Comparison of ENCODE assay signal across 17 cellular contexts in the genomic region with DNA sequence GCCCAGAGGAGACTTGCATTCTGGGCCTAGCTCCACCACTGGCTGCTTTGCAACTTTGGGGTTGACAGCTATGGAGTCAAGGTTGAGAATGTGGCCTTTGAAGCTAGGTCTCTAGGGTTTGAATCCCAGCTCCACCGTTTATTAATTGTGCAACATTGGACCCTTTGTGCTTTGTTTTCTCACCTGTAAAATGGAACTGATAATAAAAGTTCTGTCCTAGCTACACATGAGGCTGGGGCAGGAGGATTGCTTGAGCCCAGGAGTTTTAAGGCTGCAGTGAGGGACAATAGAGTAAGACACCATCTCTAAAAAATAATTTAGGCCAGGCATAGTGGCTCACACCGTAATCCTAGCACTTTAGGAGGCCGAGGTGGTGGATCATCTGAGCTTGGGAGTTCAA. TPM values are rescaled to one million over a fixed set of nuclear protein-coding genes. Genes with fewer than 3 reads are reported as not detected.
DNase-seq lines count a peak whose midpoint lies in the region; ATAC-seq and TF ChIP-seq lines count a peak whose summit lies in the region.
"Had no signal": no experiment of that assay in that cellular context is flagged by ENCODE, and none has a peak within 500 bp of the region (broad histone marks: within the 10 kb centered on the region; RNA-seq: fewer than 3 reads in every experiment).

No MANE protein-coding gene starts in this region.

- H3K9ac ChIP-seq in KMS-11, result no peak overlapping the region

- H3K27me3 ChIP-seq in KMS-11 (ENCODE audit: insufficient read depth, low read depth), result no peaks in the 10 kb centered on the region
- H3K27me3 ChIP-seq: Peyer's patch had no signal

- no peaks in the 10 kb centered on the region for H4K20me1 ChIP-seq in KMS-11 (ENCODE audit: insufficient read depth)

- H3K27me3 Mint-ChIP-seq in activated CD4-positive, alpha-beta T cell treated with anti-CD3 and anti-CD28 coated beads for 36 hours, result peaks cover 5% of the 10 kb centered on the region
- H3K27me3 Mint-ChIP-seq in memory B cell, result no peaks in the 10 kb centered on the region
- H3K27me3 Mint-ChIP-seq in stimulated activated memory B cell treated with anti-CD40 and anti-IgM and Interleukin-4, amounts not matched to agents 10 μg/mL and 1 μg/mL and 100 μg/mL, for 72 hours, result no peaks in the 10 kb centered on the region

- no peaks in the 10 kb centered on the region for H3K79me2 ChIP-seq in KMS-11 (ENCODE audit: insufficient read depth, low read depth)

- peak overlapping the region; percentile 2; the same call in 1 of the 2 replicates for H3K27ac ChIP-seq in KMS-11
- H3K27ac ChIP-seq: 22Rv1 had no signal

- no peak for DNase-seq in activated CD4-positive, alpha-beta T cell treated with anti-CD3 and anti-CD28 coated beads for 36 hours
- no peak for DNase-seq in activated CD4-positive, alpha-beta T cell treated with anti-CD3 and anti-CD28 coated beads, Interleukin-2, amount 50 U/mL, for 1 hour
- DNase-seq in memory B cell (ENCODE audit: low spot score in 2 of 2) (no peak), COLO829 (ENCODE audit: low spot score) (no peak), MV-4-11 (lab: John Stamatoyannopoulos, UW) (no peak), hepatic stellate cell (ENCODE audit: low spot score) (no peak)
- DNase-seq: HFFc6, KG1, NCI-H1105, NCI-H1694 treated with DMSO at 0.1 percent for 48 hours, NCI-H774, Peyer's patch, SHP77 had no signal

- peaks cover 2% of the 10 kb centered on the region for H3K36me3 Mint-ChIP-seq in activated CD4-positive, alpha-beta T cell treated with anti-CD3 and anti-CD28 coated beads for 36 hours (ENCODE audit: low read depth)
- no peaks in the 10 kb centered on the region for H3K36me3 Mint-ChIP-seq in memory B cell
- H3K36me3 Mint-ChIP-seq in stimulated activated memory B cell treated with anti-CD40 and anti-IgM and Interleukin-4, amounts not matched to agents 10 μg/mL and 1 μg/mL and 100 μg/mL, for 72 hours, result no peaks in the 10 kb centered on the region

- POLR2A ChIA-PET in activated CD4-positive, alpha-beta T cell treated with anti-CD3 and anti-CD28 coated beads for 36 hours (lab: Charles Lee), result interaction anchor here (0.8 to 7.0 kb wide), 3 partner anchors 10 to 114 kb away, joined by 3 to 103 read pairs (median 17); partner anchors contain the start of gene PMF1

- no peaks in the 10 kb centered on the region for H3K9me3 Mint-ChIP-seq in activated CD4-positive, alpha-beta T cell treated with anti-CD3 and anti-CD28 coated beads for 36 hours (ENCODE audit: low read depth)
- H3K9me3 Mint-ChIP-seq in memory B cell, result no peaks in the 10 kb centered on the region
- H3K9me3 Mint-ChIP-seq in stimulated activated memory B cell treated with anti-CD40 and anti-IgM and Interleukin-4, amounts not matched to agents 10 μg/mL and 1 μg/mL and 100 μg/mL, for 72 hours, result no peaks in the 10 kb centered on the region
- H3K9me3 Mint-ChIP-seq: HFFc6 had no signal

- intact Hi-C loops in activated CD4-positive, alpha-beta T cell treated with anti-CD3 and anti-CD28 coated beads for 36 hours (cut with DNase I, micrococcal nuclease), result loop anchor here in 1 of 2 experiments (5.0 kb wide), 1 partner anchor 403 kb away; the partner anchor contains the start of gene MEF2D

- CTCF ChIA-PET in activated CD4-positive, alpha-beta T cell treated with anti-CD3 and anti-CD28 coated beads for 36 hours (lab: Charles Lee), result interaction anchor here (0.6 to 29.4 kb wide), 3 partner anchors 8 to 190 kb away, joined by 4 to 929 read pairs (median 4); partner anchors contain the start of gene LMNA

- no peaks in the 10 kb centered on the region for H3K36me3 ChIP-seq in KMS-11 (ENCODE audit: insufficient read depth)
- H3K36me3 ChIP-seq: Peyer's patch had no signal

- H3K4me3 ChIP-seq in KMS-11 (IDR thresholded peaks at IDR 0.05; ENCODE audit: insufficient read depth, low read depth, low read length), result no peak overlapping the region
- H3K4me3 ChIP-seq: Peyer's patch had no signal

- peaks cover 77% of the 10 kb centered on the region for H3K4me1 Mint-ChIP-seq in activated CD4-positive, alpha-beta T cell treated with anti-CD3 and anti-CD28 coated beads for 36 hours
- H3K4me1 Mint-ChIP-seq in memory B cell, result peaks cover 44% of the 10 kb centered on the region
- peaks cover 72% of the 10 kb centered on the region for H3K4me1 Mint-ChIP-seq in stimulated activated memory B cell treated with anti-CD40 and anti-IgM and Interleukin-4, amounts not matched to agents 10 μg/mL and 1 μg/mL and 100 μg/mL, for 72 hours

- no peak overlapping the region for H3K4me2 ChIP-seq in KMS-11

- peak overlapping the region; percentile 14 for H3K27ac Mint-ChIP-seq in activated CD4-positive, alpha-beta T cell treated with anti-CD3 and anti-CD28 coated beads for 36 hours
- peak overlapping the region; percentile 98 for H3K27ac Mint-ChIP-seq in memory B cell
- peak overlapping the region; percentile 85 for H3K27ac Mint-ChIP-seq in stimulated activated memory B cell treated with anti-CD40 and anti-IgM and Interleukin-4, amounts not matched to agents 10 μg/mL and 1 μg/mL and 100 μg/mL, for 72 hours

- ATAC-seq in activated CD4-positive, alpha-beta T cell treated with anti-CD3 and anti-CD28 coated beads for 36 hours, result no peak
- no peak for ATAC-seq in memory B cell (ENCODE audit: low read depth)
- no peak for ATAC-seq in stimulated activated memory B cell treated with anti-CD40 and anti-IgM and Interleukin-4, amounts not matched to agents 10 μg/mL and 1 μg/mL and 100 μg/mL, for 72 hours
- ATAC-seq: SK-N-SH treated with all-trans-retinoic acid at 6 μM for 48 hours had no signal

- no peak overlapping the region for H2AFZ ChIP-seq in KMS-11 (ENCODE audit: low read depth)

- H3K4me1 ChIP-seq in KMS-11 (ENCODE audit: low read depth, poor library complexity, severe bottlenecking), result peaks cover 58% of the 10 kb centered on the region

- no peak for TF ChIP-seq CTCF in KMS-11 (conservative IDR thresholded peaks at IDR 0.05; ENCODE audit: low read depth, low read length)

- H3K4me3 Mint-ChIP-seq in activated CD4-positive, alpha-beta T cell treated with anti-CD3 and anti-CD28 coated beads for 36 hours, result no peak overlapping the region
- H3K4me3 Mint-ChIP-seq in memory B cell, result no peak overlapping the region
- H3K4me3 Mint-ChIP-seq in stimulated activated memory B cell treated with anti-CD40 and anti-IgM and Interleukin-4, amounts not matched to agents 10 μg/mL and 1 μg/mL and 100 μg/mL, for 72 hours, result no peak overlapping the region
- H3K4me3 Mint-ChIP-seq: HFFc6 had no signal

RNA-seq across cellular contexts. Expression of gene LMNA, which starts 15.2 kb away (rescaled TPM):
- 100 to 1,000 TPM; 184 to 218 TPM for total RNA-seq in activated CD4-positive, alpha-beta T cell treated with anti-CD3 and anti-CD28 coated beads for 36 hours

RNA-seq across cellular contexts. Expression of gene MEX3A, which starts 17.0 kb away (rescaled TPM):
- total RNA-seq in activated CD4-positive, alpha-beta T cell treated with anti-CD3 and anti-CD28 coated beads for 36 hours, result under 1 TPM; 0.48 to 0.79 TPM

RNA-seq across cellular contexts. Expression of gene RAB25, which starts 38.3 kb away (rescaled TPM):
- under 1 TPM; 0.46 to 0.77 TPM for total RNA-seq in activated CD4-positive, alpha-beta T cell treated with anti-CD3 and anti-CD28 coated beads for 36 hours
- total RNA-seq: HFFc6 had no signal

RNA-seq across cellular contexts. Expression of gene LAMTOR2, which starts 44.7 kb away (rescaled TPM):
- 10 to 100 TPM; 26.1 to 50.3 TPM for total RNA-seq in activated CD4-positive, alpha-beta T cell treated with anti-CD3 and anti-CD28 coated beads for 36 hours

RNA-seq across cellular contexts. Expression of gene UBQLN4, which starts 45.7 kb away (rescaled TPM):
- 10 to 100 TPM; 34.5 to 49.0 TPM for total RNA-seq in activated CD4-positive, alpha-beta T cell treated with anti-CD3 and anti-CD28 coated beads for 36 hours

Comparison
In these comparisons a context has a peak if more than half of its experiments do, and no peak if none do; other contexts are left out.
1. H3K27ac Mint-ChIP-seq: peak in every context shown above with its lines; median percentile 98 in memory B cell; 85 in stimulated activated memory B cell treated with anti-CD40 and anti-IgM and Interleukin-4, amounts not matched to agents 10 μg/mL and 1 μg/mL and 100 μg/mL, for 72 hours; 14 in activated CD4-positive, alpha-beta T cell treated with anti-CD3 and anti-CD28 coated beads for 36 hours.